In the genomic region with DNA sequence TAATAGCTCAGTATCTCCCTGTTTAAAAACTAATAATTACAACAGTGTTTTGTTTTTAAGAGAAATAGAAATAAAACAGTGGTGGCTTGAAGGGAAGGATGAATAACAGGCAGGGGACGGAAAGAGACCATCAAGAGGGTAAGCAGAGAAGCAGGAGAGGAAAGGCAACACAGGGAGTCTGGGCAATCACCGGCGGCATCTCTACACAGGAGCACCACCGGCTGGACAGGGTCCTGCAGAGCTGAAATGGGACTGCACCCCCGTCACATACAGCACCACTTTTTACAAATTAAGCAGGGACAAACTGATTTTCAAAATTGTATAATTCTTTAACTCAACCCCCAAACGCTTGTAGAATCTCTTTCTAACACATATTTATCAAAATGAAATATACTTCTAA, we compare ENCODE assay signal across 1 cellular context.
TF ChIP-seq lines count a peak whose summit lies in the region.

No MANE protein-coding gene starts in this region.

TF ChIP-seq in GM23338, 12 proteins besides CTCF, POLR2A, EP300 and RAD21 (continued from another document):
- TF ChIP-seq ZNF462 (CRISPR knock-in tag; IDR thresholded peaks at IDR 0.05) (no peak), JUNB (IDR thresholded peaks at IDR 0.05; ENCODE audit: unreplicated experiment) (no peak), EZH2phosphoT487 (IDR thresholded peaks at IDR 0.05; ENCODE audit: unreplicated experiment) (no peak), POLR2AphosphoS5 (IDR thresholded peaks at IDR 0.05; ENCODE audit: low read depth) (no peak), NANOG (IDR thresholded peaks at IDR 0.05; ENCODE audit: borderline replicate concordance) (no peak), ZNF114 (CRISPR knock-in tag; IDR thresholded peaks at IDR 0.05) (no peak), CREB1 (CRISPR knock-in tag; IDR thresholded peaks at IDR 0.05; ENCODE audit: low read depth) (no peak), ETS1 (IDR thresholded peaks at IDR 0.05) (no peak)
- TF ChIP-seq, protein P1, sequence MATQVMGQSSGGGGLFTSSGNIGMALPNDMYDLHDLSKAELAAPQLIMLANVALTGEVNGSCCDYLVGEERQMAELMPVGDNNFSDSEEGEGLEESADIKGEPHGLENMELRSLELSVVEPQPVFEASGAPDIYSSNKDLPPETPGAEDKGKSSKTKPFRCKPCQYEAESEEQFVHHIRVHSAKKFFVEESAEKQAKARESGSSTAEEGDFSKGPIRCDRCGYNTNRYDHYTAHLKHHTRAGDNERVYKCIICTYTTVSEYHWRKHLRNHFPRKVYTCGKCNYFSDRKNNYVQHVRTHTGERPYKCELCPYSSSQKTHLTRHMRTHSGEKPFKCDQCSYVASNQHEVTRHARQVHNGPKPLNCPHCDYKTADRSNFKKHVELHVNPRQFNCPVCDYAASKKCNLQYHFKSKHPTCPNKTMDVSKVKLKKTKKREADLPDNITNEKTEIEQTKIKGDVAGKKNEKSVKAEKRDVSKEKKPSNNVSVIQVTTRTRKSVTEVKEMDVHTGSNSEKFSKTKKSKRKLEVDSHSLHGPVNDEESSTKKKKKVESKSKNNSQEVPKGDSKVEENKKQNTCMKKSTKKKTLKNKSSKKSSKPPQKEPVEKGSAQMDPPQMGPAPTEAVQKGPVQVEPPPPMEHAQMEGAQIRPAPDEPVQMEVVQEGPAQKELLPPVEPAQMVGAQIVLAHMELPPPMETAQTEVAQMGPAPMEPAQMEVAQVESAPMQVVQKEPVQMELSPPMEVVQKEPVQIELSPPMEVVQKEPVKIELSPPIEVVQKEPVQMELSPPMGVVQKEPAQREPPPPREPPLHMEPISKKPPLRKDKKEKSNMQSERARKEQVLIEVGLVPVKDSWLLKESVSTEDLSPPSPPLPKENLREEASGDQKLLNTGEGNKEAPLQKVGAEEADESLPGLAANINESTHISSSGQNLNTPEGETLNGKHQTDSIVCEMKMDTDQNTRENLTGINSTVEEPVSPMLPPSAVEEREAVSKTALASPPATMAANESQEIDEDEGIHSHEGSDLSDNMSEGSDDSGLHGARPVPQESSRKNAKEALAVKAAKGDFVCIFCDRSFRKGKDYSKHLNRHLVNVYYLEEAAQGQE (IDR thresholded peaks at IDR 0.05; ENCODE audit: unreplicated experiment) = no peak
